28 cellular contexts compared by ENCODE assay signal in genomic region chr1:220144051-220144450, GRCh38.
"Had no signal": no experiment of that assay in that cellular context is flagged by ENCODE, and none has a peak within 500 bp of the region (broad histone marks: within the 10 kb centered on the region; RNA-seq: fewer than 3 reads in every experiment).

No MANE protein-coding gene starts in this region.

- H3K27me3 Mint-ChIP-seq: activated naive CD4-positive, alpha-beta T cell treated with anti-CD3 and anti-CD28 coated beads, Interleukin-2, amount 10 ng/mL, durations not matched to agents 7 days and 5 days; activated naive CD8-positive, alpha-beta T cell treated with anti-CD3 and anti-CD28 coated beads, Interleukin-2, amount 10 ng/mL, durations not matched to agents 7 days and 5 days; T-cell had no signal

- H3K4me1 Mint-ChIP-seq: activated naive CD4-positive, alpha-beta T cell treated with anti-CD3 and anti-CD28 coated beads, Interleukin-2, amount 10 ng/mL, durations not matched to agents 7 days and 5 days; activated naive CD8-positive, alpha-beta T cell treated with anti-CD3 and anti-CD28 coated beads, Interleukin-2, amount 10 ng/mL, durations not matched to agents 7 days and 5 days; T-cell had no signal

- H3K27ac ChIP-seq: SK-N-MC, VCaP had no signal

- ATAC-seq: activated CD8-positive, alpha-beta T cell treated with anti-CD3 and anti-CD28 coated beads, Interleukin-2, amount 10 ng/mL, durations not matched to agents 7 days and 5 days; K562; Panc1; Right ventricle myocardium inferior; T-cell had no signal

- DNase-seq: activated CD4-positive, alpha-beta T cell treated with anti-CD3 and anti-CD28 coated beads for 4 hours; activated CD4-positive, alpha-beta T cell treated with anti-CD3 and anti-CD28 coated beads, Interleukin-2, amount 50 U/mL, for 4 hours; activated CD8-positive, alpha-beta memory T cell treated with anti-CD3 and anti-CD28 coated beads, Interleukin-2, amount 50 U/mL, for 48 hours; activated CD8-positive, alpha-beta T cell treated with anti-CD3 and anti-CD28 coated beads, Interleukin-2, amount 10 ng/mL, durations not matched to agents 7 days and 5 days; activated gamma-delta T cell treated with Interleukin-2 at 50 U/mL for 16 hours; activated naive CD4-positive, alpha-beta T cell treated with anti-CD3 and anti-CD28 coated beads, Interleukin-2, amount 10 ng/mL, durations not matched to agents 7 days and 5 days; activated naive CD8-positive, alpha-beta T cell treated with anti-CD3 and anti-CD28 coated beads, Interleukin-2, amount 10 ng/mL, durations not matched to agents 7 days and 5 days; activated T-cell treated with anti-CD3 and anti-CD28 coated beads, Interleukin-2, amount 50 U/mL, for 48 hours; aorta; central memory CD4-positive, alpha-beta T cell; Karpas-422; NCI-H1105 treated with DMSO at 0.1 percent for 48 hours; NCI-H146; NCI-H187 treated with DMSO at 0.1 percent for 48 hours; NCI-H2081 treated with DMSO at 0.1 percent for 48 hours; NCI-H2227 treated with DMSO at 0.1 percent for 48 hours; NCI-H446 treated with DMSO at 0.1 percent for 48 hours; NCI-H524 treated with DMSO at 0.1 percent for 48 hours; NCI-H748 treated with DMSO at 0.1 percent for 48 hours; OCI-M1; RPMI8226; T-cell had no signal

- H3K9me3 Mint-ChIP-seq: activated naive CD4-positive, alpha-beta T cell treated with anti-CD3 and anti-CD28 coated beads, Interleukin-2, amount 10 ng/mL, durations not matched to agents 7 days and 5 days; activated naive CD8-positive, alpha-beta T cell treated with anti-CD3 and anti-CD28 coated beads, Interleukin-2, amount 10 ng/mL, durations not matched to agents 7 days and 5 days; activated T-helper 2 cell treated with anti-CD3 and anti-CD28 coated beads, Interferon-gamma antibody, Interleukin-2, Interleukin-4, amounts not matched to agents 10 μg/mL and 5 μg/mL and 100 μg/mL, durations not matched to agents 14 hours and 24 hours and 36 hours; T-cell had no signal

- H3K4me3 Mint-ChIP-seq: activated CD8-positive, alpha-beta T cell treated with anti-CD3 and anti-CD28 coated beads, Interleukin-2, amount 10 ng/mL, durations not matched to agents 7 days and 5 days; activated naive CD4-positive, alpha-beta T cell treated with anti-CD3 and anti-CD28 coated beads, Interleukin-2, amount 10 ng/mL, durations not matched to agents 7 days and 5 days; activated naive CD8-positive, alpha-beta T cell treated with anti-CD3 and anti-CD28 coated beads, Interleukin-2, amount 10 ng/mL, durations not matched to agents 7 days and 5 days; T-cell had no signal

- H3K27ac Mint-ChIP-seq: activated CD8-positive, alpha-beta T cell treated with anti-CD3 and anti-CD28 coated beads, Interleukin-2, amount 10 ng/mL, durations not matched to agents 7 days and 5 days; activated naive CD4-positive, alpha-beta T cell treated with anti-CD3 and anti-CD28 coated beads, Interleukin-2, amount 10 ng/mL, durations not matched to agents 7 days and 5 days; activated naive CD8-positive, alpha-beta T cell treated with anti-CD3 and anti-CD28 coated beads, Interleukin-2, amount 10 ng/mL, durations not matched to agents 7 days and 5 days; activated T-helper 2 cell treated with anti-CD3 and anti-CD28 coated beads, Interferon-gamma antibody, Interleukin-2, Interleukin-4, amounts not matched to agents 10 μg/mL and 5 μg/mL and 100 μg/mL, durations not matched to agents 14 hours and 24 hours and 36 hours had no signal

- H3K4me3 ChIP-seq: K562, SK-N-MC had no signal
